In genomic region chr14:91947196-91948184, GRCh38 we compare ENCODE assay signal across 1 cellular context.
TF ChIP-seq lines count a peak whose summit lies in the region.

Gene FBLN5 (minus strand): TSS chr14:91947694. CDS start chr14:91947229, 465 bp downstream.

TF ChIP-seq in IMR-90, 13 proteins besides CTCF, POLR2A, EP300 and RAD21:
- TF ChIP-seq MXI1 (IDR thresholded peaks at IDR 0.05; ENCODE audit: borderline replicate concordance, low read depth, low read length) = peak; percentile 26; the same call in 1 of the 2 replicates
- no peak for TF ChIP-seq CHD1 (IDR thresholded peaks at IDR 0.05; ENCODE audit: low read depth, low read length)
- TF ChIP-seq RFX5 (IDR thresholded peaks at IDR 0.05; ENCODE audit: low read depth, low read length) = no peak
- no peak for TF ChIP-seq RCOR1 (IDR thresholded peaks at IDR 0.05; ENCODE audit: insufficient replicate concordance, low read length)
- TF ChIP-seq ELK1 (IDR thresholded peaks at IDR 0.05; ENCODE audit: borderline replicate concordance, low read depth, low read length) = no peak
- no peak for TF ChIP-seq FOS (IDR thresholded peaks at IDR 0.05; ENCODE audit: low read depth, low read length)
- no peak for TF ChIP-seq USF2 (IDR thresholded peaks at IDR 0.05; ENCODE audit: low read depth, low read length)
- TF ChIP-seq SMC3 (IDR thresholded peaks at IDR 0.05; ENCODE audit: low read depth, low read length) = no peak
- no peak for TF ChIP-seq BHLHE40 (IDR thresholded peaks at IDR 0.05; ENCODE audit: low read depth, low read length)
- TF ChIP-seq NFE2L2 (IDR thresholded peaks at IDR 0.05; ENCODE audit: low read depth, low read length) = no peak
- TF ChIP-seq CEBPB (IDR thresholded peaks at IDR 0.05; ENCODE audit: low read depth, low read length) = peak; percentile 74
- peak; percentile 30; the same call in 1 of the 2 replicates for TF ChIP-seq MAZ (IDR thresholded peaks at IDR 0.05; ENCODE audit: borderline replicate concordance, low read depth, low read length)
- TF ChIP-seq MAFK (IDR thresholded peaks at IDR 0.05; ENCODE audit: low read depth, low read length) = no peak
